In genomic region chr4:98284640-98285046, GRCh38 we compare ENCODE assay signal across 11 cellular contexts. TPM values are rescaled to one million over a fixed set of nuclear protein-coding genes. Genes with fewer than 3 reads are reported as not detected.
DNase-seq lines count a peak whose midpoint lies in the region; ATAC-seq lines count a peak whose summit lies in the region.
"Had no signal": no experiment of that assay in that cellular context is flagged by ENCODE, and none has a peak within 500 bp of the region (broad histone marks: within the 10 kb centered on the region; RNA-seq: fewer than 3 reads in every experiment).

No MANE protein-coding gene starts in this region.

- H3K9me3 Mint-ChIP-seq in activated T-helper 2 cell treated with anti-CD3 and anti-CD28 coated beads, Interferon-gamma antibody, Interleukin-2, Interleukin-4, amounts not matched to agents 10 μg/mL and 5 μg/mL and 100 μg/mL, durations not matched to agents 14 hours and 24 hours and 36 hours, result peaks cover 20% of the 10 kb centered on the region
- H3K9me3 Mint-ChIP-seq: type B pancreatic cell had no signal

- peaks cover 30% of the 10 kb centered on the region for H3K36me3 Mint-ChIP-seq in activated T-helper 2 cell treated with anti-CD3 and anti-CD28 coated beads, Interferon-gamma antibody, Interleukin-2, Interleukin-4, amounts not matched to agents 10 μg/mL and 5 μg/mL and 100 μg/mL, durations not matched to agents 14 hours and 24 hours and 36 hours (ENCODE audit: low read depth)
- H3K36me3 Mint-ChIP-seq: type B pancreatic cell had no signal

- H3K27me3 Mint-ChIP-seq in activated T-helper 2 cell treated with anti-CD3 and anti-CD28 coated beads, Interferon-gamma antibody, Interleukin-2, Interleukin-4, amounts not matched to agents 10 μg/mL and 5 μg/mL and 100 μg/mL, durations not matched to agents 14 hours and 24 hours and 36 hours (ENCODE audit: low read depth), result no peaks in the 10 kb centered on the region
- H3K27me3 Mint-ChIP-seq: type B pancreatic cell had no signal

- H3K4me3 Mint-ChIP-seq in activated T-helper 2 cell treated with anti-CD3 and anti-CD28 coated beads, Interferon-gamma antibody, Interleukin-2, Interleukin-4, amounts not matched to agents 10 μg/mL and 5 μg/mL and 100 μg/mL, durations not matched to agents 14 hours and 24 hours and 36 hours (ENCODE audit: low read depth), result no peak overlapping the region
- H3K4me3 Mint-ChIP-seq: type B pancreatic cell had no signal

- H3K9ac ChIP-seq in HUES64 (ENCODE audit: low read depth, low read length), result peak overlapping the region; percentile 51; the same call in 1 of the 2 replicates

- H3K27me3 ChIP-seq in HUES64 (ENCODE audit: insufficient read depth, low read length), result no peaks in the 10 kb centered on the region

- peaks cover 49% of the 10 kb centered on the region for H3K4me1 Mint-ChIP-seq in activated T-helper 2 cell treated with anti-CD3 and anti-CD28 coated beads, Interferon-gamma antibody, Interleukin-2, Interleukin-4, amounts not matched to agents 10 μg/mL and 5 μg/mL and 100 μg/mL, durations not matched to agents 14 hours and 24 hours and 36 hours (ENCODE audit: low read depth)

- DNase-seq in ELR (ENCODE audit: low read depth) (peak; percentile 68), kidney tubule cell (ENCODE audit: low spot score) (peak; percentile 82), NCI-H1105 treated with DMSO at 0.1 percent for 48 hours (lab: John Stamatoyannopoulos, UW) (no peak)
- no peak for DNase-seq in activated T-helper 2 cell treated with anti-CD3 and anti-CD28 coated beads, Interferon-gamma antibody, Interleukin-2, Interleukin-4, amounts not matched to agents 10 μg/mL and 5 μg/mL and 100 μg/mL, durations not matched to agents 14 hours and 24 hours and 36 hours (ENCODE audit: low spot score)
- no peak for DNase-seq in stimulated activated CD4-positive, alpha-beta T cell treated with anti-CD3 and anti-CD28 coated beads, Interleukin-4, amount 100 ng/mL, for 1 hour
- no peak for DNase-seq in stimulated activated CD8-positive, alpha-beta memory T cell treated with anti-CD3 and anti-CD28 coated beads, Interleukin-4, amount 100 ng/mL, for 48 hours
- DNase-seq: NCI-H1048 had no signal

- peak overlapping the region; percentile 40 for H3K27ac Mint-ChIP-seq in activated T-helper 2 cell treated with anti-CD3 and anti-CD28 coated beads, Interferon-gamma antibody, Interleukin-2, Interleukin-4, amounts not matched to agents 10 μg/mL and 5 μg/mL and 100 μg/mL, durations not matched to agents 14 hours and 24 hours and 36 hours
- H3K27ac Mint-ChIP-seq: type B pancreatic cell had no signal

- WGBS in HUES64, result 62% methylated on average over 3 of the region's 3 CpGs

- H3K9me3 ChIP-seq in HUES64 (ENCODE audit: insufficient read depth, low read depth, low read length), result no peaks in the 10 kb centered on the region
- H3K9me3 ChIP-seq: prostate gland had no signal

- peak overlapping the region; percentile 78 for H3K27ac ChIP-seq in HUES64 (ENCODE audit: low read depth, low read length)
- H3K27ac ChIP-seq: prostate gland had no signal

- no peak for ATAC-seq in GM19023 (IDR thresholded peaks at IDR 0.05; ENCODE audit: unreplicated experiment)

- peaks cover 14% of the 10 kb centered on the region for H3K4me1 ChIP-seq in HUES64 (ENCODE audit: insufficient read depth, low read length)
- H3K4me1 ChIP-seq: prostate gland had no signal

- no peak overlapping the region for H3K4me3 ChIP-seq in HUES64 (ENCODE audit: low read length)
- H3K4me3 ChIP-seq: prostate gland had no signal

- no peaks in the 10 kb centered on the region for H3K36me3 ChIP-seq in HUES64 (ENCODE audit: insufficient read depth, low read length)
- H3K36me3 ChIP-seq: prostate gland had no signal

- intact Hi-C loops in activated T-helper 2 cell treated with anti-CD3 and anti-CD28 coated beads, Interferon-gamma antibody, Interleukin-2, Interleukin-4, amounts not matched to agents 10 μg/mL and 5 μg/mL and 100 μg/mL, durations not matched to agents 14 hours and 24 hours and 36 hours (cut with micrococcal nuclease), result no loop called here

RNA-seq across cellular contexts. Expression of gene RAP1GDS1, which starts 23.5 kb away (rescaled TPM):
- 24.7 TPM for polyA plus RNA-seq in HUES64 (2013, experiment 1 of 2)
- polyA plus RNA-seq in HUES64 (2013, experiment 2 of 2), result 22.9 TPM
- total RNA-seq in activated T-helper 2 cell treated with anti-CD3 and anti-CD28 coated beads, Interferon-gamma antibody, Interleukin-2, Interleukin-4, amounts not matched to agents 10 μg/mL and 5 μg/mL and 100 μg/mL, durations not matched to agents 14 hours and 24 hours and 36 hours, result 64.2 and 64.3 TPM in 2 replicates

Comparison
In these comparisons a context has a peak if more than half of its experiments do, and no peak if none do; other contexts are left out.
1. DNase-seq: peak in ELR (single experiment) and kidney tubule cell (single experiment); none in activated T-helper 2 cell treated with anti-CD3 and anti-CD28 coated beads, Interferon-gamma antibody, Interleukin-2, Interleukin-4, amounts not matched to agents 10 μg/mL and 5 μg/mL and 100 μg/mL, durations not matched to agents 14 hours and 24 hours and 36 hours (single experiment), stimulated activated CD4-positive, alpha-beta T cell treated with anti-CD3 and anti-CD28 coated beads, Interleukin-4, amount 100 ng/mL, for 1 hour (single experiment), stimulated activated CD8-positive, alpha-beta memory T cell treated with anti-CD3 and anti-CD28 coated beads, Interleukin-4, amount 100 ng/mL, for 48 hours (single experiment) and NCI-H1105 treated with DMSO at 0.1 percent for 48 hours (single experiment).